ENCODE assay signal across 19 cellular contexts in genomic region chr1:37734629-37735591, GRCh38. TPM values are rescaled to one million over a fixed set of nuclear protein-coding genes. Genes with fewer than 3 reads are reported as not detected.
DNase-seq lines count a peak whose midpoint lies in the region; ATAC-seq and TF ChIP-seq lines count a peak whose summit lies in the region.
"Had no signal": no experiment of that assay in that cellular context is flagged by ENCODE, and none has a peak within 500 bp of the region (broad histone marks: within the 10 kb centered on the region; RNA-seq: fewer than 3 reads in every experiment).

No MANE protein-coding gene starts in this region.

- peak overlapping the region; percentile 30 to 40; a peak in 3 of 4 replicates for H3K4me3 ChIP-seq in Panc1 (ENCODE audit: low read depth in 2 of 2, low read length in 2 of 2)
- H3K4me3 ChIP-seq in iPS DF 6.9 (ENCODE audit: low read length) = peak overlapping the region; percentile 85
- H3K4me3 ChIP-seq: adrenal gland, SJCRH30 had no signal

- H3K36me3 ChIP-seq in Panc1 (ENCODE audit: control insufficient read depth, insufficient read depth, low read length) = no peaks in the 10 kb centered on the region
- no peaks in the 10 kb centered on the region for H3K36me3 ChIP-seq in iPS DF 6.9 (ENCODE audit: control insufficient read depth, insufficient read depth, low read length)
- H3K36me3 ChIP-seq: adrenal gland, SJCRH30 had no signal

- H3K9me3 ChIP-seq in Panc1 (ENCODE audit: control insufficient read depth, insufficient read depth, low read depth, low read length) (no peaks in the 10 kb centered on the region), iPS DF 6.9 (ENCODE audit: control insufficient read depth, insufficient read depth, low read length) (no peaks in the 10 kb centered on the region)
- H3K9me3 ChIP-seq: adrenal gland, SJCRH30 had no signal

- CTCF ChIA-PET in Panc1 (lab: Charles Lee) = interaction anchor here (0.5 kb wide), 1 partner anchor 141 kb away, joined by 5 read pairs; no protein-coding TSS in a partner anchor

- no peak overlapping the region for H3K27ac ChIP-seq in Panc1 (ENCODE audit: low read length)
- H3K27ac ChIP-seq in iPS DF 6.9 (ENCODE audit: low read length) = no peak overlapping the region
- H3K27ac ChIP-seq: adrenal gland, SJCRH30 had no signal

- H3K4me1 ChIP-seq in Panc1 (ENCODE audit: control insufficient read depth, insufficient read depth, low read length) (no peaks in the 10 kb centered on the region), iPS DF 6.9 (ENCODE audit: control insufficient read depth, insufficient read depth, low read length) (peaks cover 2% of the 10 kb centered on the region; the same call in 1 of the 2 replicates)
- H3K4me1 ChIP-seq: adrenal gland, SJCRH30 had no signal

- intact Hi-C loops in Panc1 (cut with micrococcal nuclease; ENCODE audit: unreplicated experiment) (no loop called here), posterior vena cava (cut with DNase I) (no loop called here), left ventricle myocardium superior (cut with micrococcal nuclease) (no loop called here)

- TF ChIP-seq CTCF in Panc1 (IDR thresholded peaks at IDR 0.05) = no peak
- TF ChIP-seq CTCF in GM20000 (IDR thresholded peaks at IDR 0.05; ENCODE audit: extremely low read depth, missing control alignments) = no peak

- in situ Hi-C loops in Panc1 (cut with HindIII; ENCODE audit: low pct_unique_long_range_greater_than_20kb, low sequenced_read_pairs) = no loop called here

- H3K27me3 ChIP-seq in Panc1 (ENCODE audit: control insufficient read depth, insufficient read depth, low read length) = no peaks in the 10 kb centered on the region
- no peaks in the 10 kb centered on the region for H3K27me3 ChIP-seq in iPS DF 6.9 (ENCODE audit: control insufficient read depth, insufficient read depth, low read length)

- BruUV-seq in Panc1 (replicated peaks; lab: Mats Ljungman, UMichigan) = no TSS peak

- POLR2A ChIA-PET in Panc1 (lab: Charles Lee) = no interaction called here

- ATAC-seq in Panc1 (peak; percentile 74), left ventricle myocardium superior (no peak)
- ATAC-seq: left cardiac atrium; naive thymus-derived CD8-positive, alpha-beta T cell had no signal

- no CpG with 5 or more reads among the region's 32 CpGs for WGBS in iPS DF 6.9 (ENCODE audit: insufficient coverage, insufficient read length)

- peak; percentile 37 for DNase-seq in activated CD4-positive, alpha-beta T cell treated with anti-CD3 and anti-CD28 coated beads for 48 hours
- no peak for DNase-seq in activated CD4-positive, alpha-beta T cell treated with anti-CD3 and anti-CD28 coated beads, Interleukin-2, amount 50 U/mL, for 4 hours
- DNase-seq in Panc1 (ENCODE audit: low read depth, low spot score) (no peak), iPS DF 6.9 (ENCODE audit: low read depth, low spot score) (peak; percentile 29), posterior vena cava (ENCODE audit: low spot score) (peak; percentile 54), cortex of kidney (lab: John Stamatoyannopoulos, UW) (no peak), GM20000 (ENCODE audit: low spot score) (no peak), left ventricle myocardium superior (no peak)
- DNase-seq: adrenal gland; CD8-positive, alpha-beta memory T cell; dermis blood vessel endothelial cell; GF-D8; left cardiac atrium; naive thymus-derived CD8-positive, alpha-beta T cell; NCI-H2107; SJCRH30 had no signal

RNA-seq across cellular contexts. Expression of gene EPHA10, which starts 30.0 kb away (rescaled TPM):
- total RNA-seq in Panc1 (2021; ENCODE audit: unreplicated experiment) (2.8 TPM), posterior vena cava (under 1 TPM in 1 of 2 donors, not detected in 1; 0.05 TPM), left ventricle myocardium superior (0.10 TPM)
- 2.3 TPM for polyA plus RNA-seq in Panc1 (2012; ENCODE audit: insufficient read length)
- total RNA-seq: A172; dermis blood vessel endothelial cell; naive thymus-derived CD8-positive, alpha-beta T cell; SJCRH30; skeletal muscle tissue; subcutaneous adipose tissue had no signal
- polyA plus RNA-seq: CD8-positive, alpha-beta memory T cell; naive thymus-derived CD8-positive, alpha-beta T cell had no signal

RNA-seq across cellular contexts. Expression of gene CDCA8, which starts 42.6 kb away (rescaled TPM):
- total RNA-seq in Panc1 (2021; ENCODE audit: unreplicated experiment) (56.5 TPM), posterior vena cava (under 1 TPM; 0.42 to 0.48 TPM), left ventricle myocardium superior (0.32 TPM)
- 30.1 TPM for polyA plus RNA-seq in Panc1 (2012; ENCODE audit: insufficient read length)

RNA-seq across cellular contexts. Expression of gene MANEAL, which starts 58.7 kb away (rescaled TPM):
- 29.7 TPM for total RNA-seq in Panc1 (2021; ENCODE audit: unreplicated experiment)
- polyA plus RNA-seq in Panc1 (2012; ENCODE audit: insufficient read length) = 33.5 TPM
- 1 to 10 TPM; 1.8 to 1.9 TPM for total RNA-seq in posterior vena cava
- 1.8 TPM for total RNA-seq in left ventricle myocardium superior

Comparison
In these comparisons a context has a peak if more than half of its experiments do, and no peak if none do; other contexts are left out.
1. DNase-seq: peak in activated CD4-positive, alpha-beta T cell treated with anti-CD3 and anti-CD28 coated beads for 48 hours (single experiment), iPS DF 6.9 (single experiment) and posterior vena cava (single experiment); none in activated CD4-positive, alpha-beta T cell treated with anti-CD3 and anti-CD28 coated beads, Interleukin-2, amount 50 U/mL, for 4 hours (0 of 2), Panc1 (single experiment), cortex of kidney (single experiment), GM20000 (single experiment) and left ventricle myocardium superior (single experiment).
2. RNA of gene CDCA8, which starts 42.6 kb away (total RNA-seq): 56.5 TPM in Panc1 (single experiment); 0.42 to 0.48 TPM in posterior vena cava and 0.32 TPM in left ventricle myocardium superior (single experiment); every median in the first group is over 10 times any median in the second.
3. RNA of gene MANEAL, which starts 58.7 kb away (total RNA-seq): 29.7 TPM in Panc1 (single experiment); 1.8 to 1.9 TPM in posterior vena cava and 1.8 TPM in left ventricle myocardium superior (single experiment); every median in the first group is over 10 times any median in the second.